ENCODE assay signal across 9 cellular contexts in the genomic region with DNA sequence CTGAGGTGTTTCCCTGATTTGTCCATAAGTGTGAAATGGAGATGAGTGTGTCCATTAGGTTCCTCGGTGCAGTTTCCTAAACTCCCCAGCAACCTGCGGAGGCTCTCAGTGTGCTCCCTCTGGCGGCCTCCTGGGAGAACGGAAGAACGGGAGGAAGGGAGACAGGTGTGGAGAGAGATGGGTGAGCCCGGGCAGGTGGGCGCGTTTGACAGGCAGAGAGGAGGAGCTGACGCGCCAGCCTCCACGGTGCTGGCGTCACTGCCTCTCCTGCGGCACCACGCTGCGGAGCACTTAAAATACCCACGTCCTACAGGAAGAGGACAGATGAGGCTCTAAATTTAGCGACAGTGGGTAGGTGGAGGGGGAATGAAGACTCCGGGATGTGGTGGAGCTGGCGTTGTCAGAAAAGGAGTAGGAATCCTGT. TPM values are rescaled to one million over a fixed set of nuclear protein-coding genes. Genes with fewer than 3 reads are reported as not detected.
DNase-seq lines count a peak whose midpoint lies in the region; ATAC-seq and TF ChIP-seq lines count a peak whose summit lies in the region.
"Had no signal": no experiment of that assay in that cellular context is flagged by ENCODE, and none has a peak within 500 bp of the region (broad histone marks: within the 10 kb centered on the region; RNA-seq: fewer than 3 reads in every experiment).

No MANE protein-coding gene starts in this region.

- H3K36me3 Mint-ChIP-seq in activated T-helper 1 cell treated with anti-CD3 and anti-CD28 coated beads, Interleukin-12 subunit alpha, Interleukin-12 subunit beta, Interleukin-2, Interleukin-4 antibody, amounts not matched to agents 30 ng/mL and 10 ng/mL and 1 ng/mL, durations not matched to agents 14 hours and 24 hours and 36 hours (ENCODE audit: low read depth) = peaks cover 4% of the 10 kb centered on the region
- H3K36me3 Mint-ChIP-seq: brain had no signal

- POLR2A ChIA-PET in RWPE1 (lab: Yijun Ruan, JAX; ENCODE audit: low non-redundant PET) = no interaction called here

- H3K4me1 Mint-ChIP-seq in activated T-helper 1 cell treated with anti-CD3 and anti-CD28 coated beads, Interleukin-12 subunit alpha, Interleukin-12 subunit beta, Interleukin-2, Interleukin-4 antibody, amounts not matched to agents 30 ng/mL and 10 ng/mL and 1 ng/mL, durations not matched to agents 14 hours and 24 hours and 36 hours (ENCODE audit: low read depth) = no peaks in the 10 kb centered on the region

- no peaks in the 10 kb centered on the region for H3K4me1 ChIP-seq in mucosa of descending colon (ENCODE audit: low read depth)

- ATAC-seq in mucosa of descending colon (peak; percentile 86), HG03097 (IDR thresholded peaks at IDR 0.05; ENCODE audit: low FRiP score, unreplicated experiment) (no peak)

- H3K9me3 ChIP-seq in mucosa of descending colon = peaks cover 4% of the 10 kb centered on the region

- H3K27ac ChIP-seq in RWPE1 = no peak overlapping the region

- H3K9me3 Mint-ChIP-seq in activated T-helper 1 cell treated with anti-CD3 and anti-CD28 coated beads, Interleukin-12 subunit alpha, Interleukin-12 subunit beta, Interleukin-2, Interleukin-4 antibody, amounts not matched to agents 30 ng/mL and 10 ng/mL and 1 ng/mL, durations not matched to agents 14 hours and 24 hours and 36 hours = peaks cover 20% of the 10 kb centered on the region

- no peak overlapping the region for H3K4me3 ChIP-seq in mucosa of descending colon

- intact Hi-C loops in mucosa of descending colon (cut with DNase I, micrococcal nuclease) = no loop called here
- intact Hi-C loops in activated T-helper 1 cell treated with anti-CD3 and anti-CD28 coated beads, Interleukin-12 subunit alpha, Interleukin-12 subunit beta, Interleukin-2, Interleukin-4 antibody, amounts not matched to agents 30 ng/mL and 10 ng/mL and 1 ng/mL, durations not matched to agents 14 hours and 24 hours and 36 hours (cut with micrococcal nuclease) = no loop called here

- DNase-seq in AG20443 (ENCODE audit: low spot score) (peak; percentile 47), HK-2 (ENCODE audit: unreplicated experiment) (peak; percentile 20), RWPE1 (ENCODE audit: low spot score) (peak; percentile 68), dermis blood vessel endothelial cell (peak; percentile 34), mucosa of descending colon (peak in 2 of 3 donors; percentile 50), ecto neural progenitor cell (ENCODE audit: low spot score) (no peak)
- DNase-seq in activated T-helper 1 cell treated with anti-CD3 and anti-CD28 coated beads, Interleukin-12 subunit alpha, Interleukin-12 subunit beta, Interleukin-2, Interleukin-4 antibody, amounts not matched to agents 30 ng/mL and 10 ng/mL and 1 ng/mL, durations not matched to agents 14 hours and 24 hours and 36 hours (ENCODE audit: low spot score) = no peak

- no peak overlapping the region for H3K4me3 Mint-ChIP-seq in activated T-helper 1 cell treated with anti-CD3 and anti-CD28 coated beads, Interleukin-12 subunit alpha, Interleukin-12 subunit beta, Interleukin-2, Interleukin-4 antibody, amounts not matched to agents 30 ng/mL and 10 ng/mL and 1 ng/mL, durations not matched to agents 14 hours and 24 hours and 36 hours

- no peak overlapping the region for H3K27ac Mint-ChIP-seq in activated T-helper 1 cell treated with anti-CD3 and anti-CD28 coated beads, Interleukin-12 subunit alpha, Interleukin-12 subunit beta, Interleukin-2, Interleukin-4 antibody, amounts not matched to agents 30 ng/mL and 10 ng/mL and 1 ng/mL, durations not matched to agents 14 hours and 24 hours and 36 hours
- H3K27ac Mint-ChIP-seq: brain had no signal

- CTCF ChIA-PET in RWPE1 (lab: Yijun Ruan, JAX) = interaction anchor here (0.5 to 1.7 kb wide), 8 partner anchors 8 to 538 kb away, joined by 3 to 7 read pairs (median 3); no protein-coding TSS in a partner anchor

- TF ChIP-seq CTCF in RWPE1 (conservative IDR thresholded peaks at IDR 0.05; ENCODE audit: low read depth) (peak; percentile 64), mucosa of descending colon (IDR thresholded peaks at IDR 0.05) (peak; percentile 34)

- peaks cover 11% of the 10 kb centered on the region for H3K27me3 Mint-ChIP-seq in activated T-helper 1 cell treated with anti-CD3 and anti-CD28 coated beads, Interleukin-12 subunit alpha, Interleukin-12 subunit beta, Interleukin-2, Interleukin-4 antibody, amounts not matched to agents 30 ng/mL and 10 ng/mL and 1 ng/mL, durations not matched to agents 14 hours and 24 hours and 36 hours (ENCODE audit: insufficient read depth)

- H3K36me3 ChIP-seq in mucosa of descending colon (ENCODE audit: low read depth) = no peaks in the 10 kb centered on the region

RNA-seq across cellular contexts. Expression of gene PEX5, which starts 26.8 kb away (rescaled TPM):
- 36.2 and 36.8 TPM in 2 replicates for total RNA-seq in dermis blood vessel endothelial cell
- total RNA-seq in mucosa of descending colon = 10 to 100 TPM; 36.1 to 41.2 (median 38.5) TPM
- 39.9 and 42.4 TPM in 2 replicates for total RNA-seq in activated T-helper 1 cell treated with anti-CD3 and anti-CD28 coated beads, Interleukin-12 subunit alpha, Interleukin-12 subunit beta, Interleukin-2, Interleukin-4 antibody, amounts not matched to agents 30 ng/mL and 10 ng/mL and 1 ng/mL, durations not matched to agents 14 hours and 24 hours and 36 hours

RNA-seq across cellular contexts. Expression of gene CLSTN3, which starts 32.5 kb away (rescaled TPM):
- total RNA-seq in dermis blood vessel endothelial cell = 35.2 and 42.0 TPM in 2 replicates
- 10 to 100 TPM; 16.4 to 23.5 (median 18.6) TPM for total RNA-seq in mucosa of descending colon
- 48.5 and 50.8 TPM in 2 replicates for total RNA-seq in activated T-helper 1 cell treated with anti-CD3 and anti-CD28 coated beads, Interleukin-12 subunit alpha, Interleukin-12 subunit beta, Interleukin-2, Interleukin-4 antibody, amounts not matched to agents 30 ng/mL and 10 ng/mL and 1 ng/mL, durations not matched to agents 14 hours and 24 hours and 36 hours

RNA-seq across cellular contexts. Expression of gene RBP5, which starts 34.0 kb away (rescaled TPM):
- 0.19 TPM in 1 of 2 replicates, not detected in the other for total RNA-seq in dermis blood vessel endothelial cell
- total RNA-seq in mucosa of descending colon = 1 to 10 TPM; 2.2 to 3.8 (median 2.5) TPM
- total RNA-seq in activated T-helper 1 cell treated with anti-CD3 and anti-CD28 coated beads, Interleukin-12 subunit alpha, Interleukin-12 subunit beta, Interleukin-2, Interleukin-4 antibody, amounts not matched to agents 30 ng/mL and 10 ng/mL and 1 ng/mL, durations not matched to agents 14 hours and 24 hours and 36 hours = 0.51 TPM in 1 of 2 replicates, not detected in the other

RNA-seq across cellular contexts. Expression of gene C1RL, which starts 53.7 kb away (rescaled TPM):
- total RNA-seq in dermis blood vessel endothelial cell (26.7 and 28.8 TPM in 2 replicates), mucosa of descending colon (10 to 100 TPM; 47.5 to 61.4 (median 49.4) TPM)
- 21.5 and 21.8 TPM in 2 replicates for total RNA-seq in activated T-helper 1 cell treated with anti-CD3 and anti-CD28 coated beads, Interleukin-12 subunit alpha, Interleukin-12 subunit beta, Interleukin-2, Interleukin-4 antibody, amounts not matched to agents 30 ng/mL and 10 ng/mL and 1 ng/mL, durations not matched to agents 14 hours and 24 hours and 36 hours

Comparison
In these comparisons a context has a peak if more than half of its experiments do, and no peak if none do; other contexts are left out.
1. DNase-seq: peak in AG20443 (single experiment), HK-2 (single experiment), RWPE1 (single experiment), dermis blood vessel endothelial cell (single experiment) and mucosa of descending colon (2 of 3); none in activated T-helper 1 cell treated with anti-CD3 and anti-CD28 coated beads, Interleukin-12 subunit alpha, Interleukin-12 subunit beta, Interleukin-2, Interleukin-4 antibody, amounts not matched to agents 30 ng/mL and 10 ng/mL and 1 ng/mL, durations not matched to agents 14 hours and 24 hours and 36 hours (single experiment) and ecto neural progenitor cell (single experiment).